24 cellular contexts compared by ENCODE assay signal in genomic region chr19:976476-976875, GRCh38. TPM values are rescaled to one million over a fixed set of nuclear protein-coding genes. Genes with fewer than 3 reads are reported as not detected.
"Had no signal": no experiment of that assay in that cellular context is flagged by ENCODE, and none has a peak within 500 bp of the region (broad histone marks: within the 10 kb centered on the region; RNA-seq: fewer than 3 reads in every experiment).

No MANE protein-coding gene starts in this region.

- H3K4me1 ChIP-seq: colonic mucosa, pancreas, psoas muscle, right atrium auricular region, upper lobe of right lung had no signal

- H3K27me3 ChIP-seq: colonic mucosa, heart left ventricle, pancreas, right atrium auricular region, upper lobe of right lung had no signal

- DNase-seq: activated CD4-positive, alpha-beta memory T cell treated with anti-CD3 and anti-CD28 coated beads, Interleukin-2, amount 10 ng/mL, durations not matched to agents 7 days and 5 days; activated CD4-positive, alpha-beta T cell treated with anti-CD3 and anti-CD28 coated beads, Interleukin-2, amount 10 ng/mL, durations not matched to agents 24 days and 14 days; activated naive CD4-positive, alpha-beta T cell; activated naive CD8-positive, alpha-beta T cell treated with anti-CD3 and anti-CD28 coated beads for 36 hours; colonic mucosa; endodermal cell; esophagus squamous epithelium; heart left ventricle; left colon; psoas muscle; stimulated activated CD4-positive, alpha-beta T cell treated with anti-CD3 and anti-CD28 coated beads, Interleukin-4, amount 100 ng/mL, for 24 hours; stimulated activated naive CD4-positive, alpha-beta T cell treated with Interleukin-2 at 50 U/mL for 16 hours; T1000; upper lobe of right lung had no signal

- ATAC-seq: gastroesophageal sphincter, left colon had no signal

- H3K4me3 ChIP-seq: colonic mucosa, esophagus squamous epithelium, gastroesophageal sphincter, heart left ventricle, pancreas, psoas muscle, right atrium auricular region, thoracic aorta, upper lobe of right lung had no signal

- H3K27ac ChIP-seq: colonic mucosa, esophagus squamous epithelium, gastroesophageal sphincter, heart left ventricle, pancreas, psoas muscle, right atrium auricular region, thoracic aorta, upper lobe of right lung had no signal

- H3K9me3 ChIP-seq: colonic mucosa, esophagus squamous epithelium, pancreas, right atrium auricular region, thoracic aorta, upper lobe of right lung had no signal

- FAIRE-seq: bronchial epithelial cell, keratinocyte, pancreas had no signal

- H3K36me3 ChIP-seq: colonic mucosa had no signal

RNA-seq across cellular contexts. Expression of gene GRIN3B, which starts 23.7 kb away (rescaled TPM):
- total RNA-seq: activated naive CD8-positive, alpha-beta T cell treated with anti-CD3 and anti-CD28 coated beads for 36 hours; activated T-helper 1 cell treated with anti-CD3 and anti-CD28 coated beads, Interleukin-12 subunit alpha, Interleukin-12 subunit beta, Interleukin-2, Interleukin-4 antibody, amounts not matched to agents 30 ng/mL and 10 ng/mL and 1 ng/mL, durations not matched to agents 14 hours and 24 hours and 36 hours; colonic mucosa; esophagus squamous epithelium; gastroesophageal sphincter; left colon; lower leg skin; pancreas; upper lobe of right lung had no signal

RNA-seq across cellular contexts. Expression of gene RNU6-2, which starts 44.8 kb away (rescaled TPM):
- total RNA-seq: activated CD4-positive, alpha-beta memory T cell treated with anti-CD3 and anti-CD28 coated beads, Interleukin-2, amount 10 ng/mL, durations not matched to agents 7 days and 5 days; activated CD4-positive, alpha-beta T cell treated with anti-CD3 and anti-CD28 coated beads, Interleukin-2, amount 10 ng/mL, durations not matched to agents 24 days and 14 days; activated naive CD8-positive, alpha-beta T cell treated with anti-CD3 and anti-CD28 coated beads for 36 hours; activated T-helper 1 cell treated with anti-CD3 and anti-CD28 coated beads, Interleukin-12 subunit alpha, Interleukin-12 subunit beta, Interleukin-2, Interleukin-4 antibody, amounts not matched to agents 30 ng/mL and 10 ng/mL and 1 ng/mL, durations not matched to agents 14 hours and 24 hours and 36 hours; bronchial epithelial cell; colonic mucosa; endodermal cell; esophagus squamous epithelium; gastroesophageal sphincter; heart left ventricle; left colon; lower leg skin; mononuclear cell; myocyte; pancreas; psoas muscle; right atrium auricular region; thoracic aorta; upper lobe of right lung had no signal
- polyA plus RNA-seq: heart left ventricle, keratinocyte, pancreas, psoas muscle had no signal
